Comparison of ENCODE assay signal across 10 cellular contexts in the genomic region with DNA sequence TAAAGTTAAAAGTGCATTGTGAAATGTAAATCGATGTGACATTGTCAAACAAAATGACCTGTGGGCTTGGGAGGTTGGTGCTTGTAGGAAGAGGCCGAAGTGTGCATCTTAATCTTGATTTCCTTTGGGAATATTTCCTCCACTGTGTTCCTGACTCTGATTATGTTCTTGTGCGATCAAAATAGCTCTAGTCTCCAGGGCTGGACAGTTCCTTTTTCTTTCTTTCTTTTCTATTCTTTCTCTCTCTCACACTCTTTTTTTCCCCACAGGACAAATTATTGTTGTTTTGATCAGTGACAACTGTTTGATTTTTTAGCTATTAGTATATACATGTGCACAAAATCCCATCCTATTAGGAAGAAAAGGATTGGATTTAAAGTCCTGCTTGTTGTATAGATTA.
"Had no signal": no experiment of that assay in that cellular context is flagged by ENCODE, and none has a peak within 500 bp of the region (broad histone marks: within the 10 kb centered on the region; RNA-seq: fewer than 3 reads in every experiment).

No MANE protein-coding gene starts in this region.

- H3K36me3 Mint-ChIP-seq: IgD-negative memory B cell had no signal

- H3K27ac Mint-ChIP-seq: IgD-negative memory B cell had no signal

- FAIRE-seq: HepG2, K562 had no signal

- DNase-seq: IMR-90, Karpas-422, Kasumi-1, KBM-7, KG1 had no signal

- H3K9ac ChIP-seq: KMS-11 had no signal

- H3K4me3 Mint-ChIP-seq: IgD-negative memory B cell had no signal

- H3K27me3 Mint-ChIP-seq: IgD-negative memory B cell had no signal

- H3K4me3 ChIP-seq: K562 had no signal

- H3K27ac ChIP-seq: HL-60, KMS-11 had no signal

- H3K4me1 Mint-ChIP-seq: IgD-negative memory B cell had no signal

- H3K9me3 Mint-ChIP-seq: IgD-negative memory B cell had no signal

- H3K4me2 ChIP-seq: KMS-11 had no signal
